ENCODE assay signal across 16 cellular contexts in the genomic region with DNA sequence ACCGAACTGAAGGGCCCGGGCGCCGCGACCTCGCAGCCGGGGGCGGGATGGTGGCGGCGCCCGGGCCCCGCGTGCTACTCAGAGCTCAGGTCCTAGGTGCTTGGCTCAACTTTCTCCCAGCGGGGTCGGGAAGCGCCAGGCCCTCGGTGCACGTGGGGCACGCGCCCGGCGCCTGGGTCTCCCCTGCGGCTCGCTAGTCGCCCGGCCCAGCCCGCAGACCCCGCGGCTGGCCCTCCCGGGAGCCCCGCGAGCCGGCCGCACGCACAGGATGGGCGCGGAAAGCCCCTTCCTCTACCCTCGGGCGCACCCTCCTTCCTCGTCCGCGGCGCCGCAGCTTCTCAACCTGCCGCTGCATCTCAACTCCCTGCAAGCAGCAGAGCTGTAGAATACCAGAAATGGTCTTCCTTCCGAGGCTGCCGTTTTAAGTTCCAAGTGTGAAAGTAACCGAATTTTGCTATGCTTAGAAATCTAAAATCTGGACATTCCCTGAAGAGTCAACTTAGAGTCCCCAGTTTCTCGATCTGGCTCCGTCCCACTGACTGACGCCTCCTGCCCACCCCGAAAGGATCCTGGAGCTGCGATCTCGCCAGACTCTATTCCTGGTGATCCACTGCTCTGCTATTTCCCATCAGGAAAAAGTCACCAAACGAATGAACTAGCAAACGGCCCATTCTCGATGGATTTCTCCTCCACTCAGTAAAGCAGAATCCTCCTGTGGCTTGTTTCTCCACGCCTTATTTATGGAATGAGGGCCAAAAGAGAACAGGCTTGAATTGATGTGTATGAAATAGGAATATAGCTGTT. TPM values are rescaled to one million over a fixed set of nuclear protein-coding genes. Genes with fewer than 3 reads are reported as not detected.
DNase-seq lines count a peak whose midpoint lies in the region; ATAC-seq and TF ChIP-seq lines count a peak whose summit lies in the region.
"Had no signal": no experiment of that assay in that cellular context is flagged by ENCODE, and none has a peak within 500 bp of the region (broad histone marks: within the 10 kb centered on the region; RNA-seq: fewer than 3 reads in every experiment).

No MANE protein-coding gene starts in this region.

- H3K27me3 Mint-ChIP-seq in T-helper 17 cell: peaks cover 36% of the 10 kb centered on the region
- H3K27me3 Mint-ChIP-seq in endodermal cell (ENCODE audit: insufficient read depth): peaks cover 58% of the 10 kb centered on the region
- H3K27me3 Mint-ChIP-seq in neural crest cell (ENCODE audit: low read depth): peaks cover 74% of the 10 kb centered on the region

- in situ Hi-C loops in GM13977 (cut with MboI; ENCODE audit: low pct_unique_long_range_greater_than_20kb, low sequenced_read_pairs, unreplicated experiment): loop anchor here (25.0 kb wide), 1 partner anchor 279 kb away; a partner anchor contains a TSS

- TF ChIP-seq CTCF in GM13977 (IDR thresholded peaks at IDR 0.05; ENCODE audit: extremely low read depth, insufficient read depth, missing control alignments) (no peak), endodermal cell (conservative IDR thresholded peaks at IDR 0.05) (no peak), neural crest cell (conservative IDR thresholded peaks at IDR 0.05) (no peak), WERI-Rb-1 (IDR thresholded peaks at IDR 0.05; ENCODE audit: low read depth, low read length) (no peak)

- H3K27ac ChIP-seq in endodermal cell (ENCODE audit: low read depth, low read length): no peak overlapping the region
- no peak overlapping the region for H3K27ac ChIP-seq in WERI-Rb-1

- H3K36me3 Mint-ChIP-seq in T-helper 17 cell (ENCODE audit: low read depth) (peaks cover 4% of the 10 kb centered on the region), endodermal cell (ENCODE audit: low read depth) (peaks cover 11% of the 10 kb centered on the region), neural crest cell (ENCODE audit: low read depth) (peaks cover 17% of the 10 kb centered on the region)

- WGBS in endodermal cell (ENCODE audit: insufficient coverage in 1 of 2, insufficient read length in 1 of 2), 2 experiments: 2% methylated on average over 11 to 57 of the region's 58 CpGs

- H3K36me3 ChIP-seq in endodermal cell (ENCODE audit: control insufficient read depth, insufficient read depth, low read length): peaks cover 33% of the 10 kb centered on the region
- peaks cover 6% of the 10 kb centered on the region; the same call in 1 of the 2 replicates for H3K36me3 ChIP-seq in WERI-Rb-1

- H3K4me3 Mint-ChIP-seq in T-helper 17 cell (peak overlapping the region; percentile 41), endodermal cell (peak overlapping the region; percentile 48), neural crest cell (peak overlapping the region; percentile 21)

- peaks cover 13% of the 10 kb centered on the region for H3K4me1 Mint-ChIP-seq in T-helper 17 cell
- peaks cover 8% of the 10 kb centered on the region for H3K4me1 Mint-ChIP-seq in endodermal cell
- H3K4me1 Mint-ChIP-seq in neural crest cell: peaks cover 8% of the 10 kb centered on the region

- H3K27me3 ChIP-seq in endodermal cell (ENCODE audit: control insufficient read depth, insufficient read depth, low read length, poor library complexity, severe bottlenecking): peaks cover 77% of the 10 kb centered on the region
- H3K27me3 ChIP-seq in WERI-Rb-1 (ENCODE audit: insufficient read depth, low read depth, severe bottlenecking): no peaks in the 10 kb centered on the region

- H3K4me3 ChIP-seq in endodermal cell (ENCODE audit: low read length) (peak overlapping the region; percentile 46), WERI-Rb-1 (ENCODE audit: low read depth, low read length) (no peak overlapping the region)

- H3K9me3 Mint-ChIP-seq in endodermal cell (no peaks in the 10 kb centered on the region), neural crest cell (no peaks in the 10 kb centered on the region)

- ATAC-seq in T-helper 17 cell: peak; percentile 25
- ATAC-seq in HG03439 (IDR thresholded peaks at IDR 0.05; ENCODE audit: unreplicated experiment): no peak
- no peak for ATAC-seq in HG03097 (IDR thresholded peaks at IDR 0.05; ENCODE audit: low FRiP score, unreplicated experiment)

- H3K27ac Mint-ChIP-seq in T-helper 17 cell (no peak overlapping the region), endodermal cell (no peak overlapping the region), neural crest cell (ENCODE audit: unreplicated experiment) (no peak overlapping the region)

- DNase-seq in GM13977 (ENCODE audit: low spot score) (peak; percentile 46), T-helper 17 cell (no peak), endodermal cell (peak; percentile 81), neural crest cell (ENCODE audit: low read depth, low spot score) (no peak), WERI-Rb-1 (no peak), superior temporal gyrus (ENCODE audit: extremely low spot score) (no peak)
- DNase-seq: activated CD4-positive, alpha-beta T cell treated with anti-CD3 and anti-CD28 coated beads for 4 hours; COR-L47; NCI-H510A treated with DMSO at 0.1 percent for 48 hours; nucleus accumbens; stimulated activated naive CD4-positive, alpha-beta T cell treated with Interleukin-2 at 50 U/mL for 16 hours had no signal

- no peak overlapping the region for H3K9ac ChIP-seq in endodermal cell (ENCODE audit: extremely low read depth, low read length, poor library complexity, severe bottlenecking)

- H3K9me3 ChIP-seq in T-helper 17 cell (ENCODE audit: control insufficient read depth, low read length, poor library complexity, severe bottlenecking): peaks cover 6% of the 10 kb centered on the region
- H3K9me3 ChIP-seq in endodermal cell (ENCODE audit: control insufficient read depth, low read length): no peaks in the 10 kb centered on the region
- H3K9me3 ChIP-seq in WERI-Rb-1 (ENCODE audit: severe bottlenecking): no peaks in the 10 kb centered on the region

- H3K4me1 ChIP-seq in endodermal cell (ENCODE audit: control insufficient read depth, insufficient read depth, low read length): no peaks in the 10 kb centered on the region

RNA-seq across cellular contexts. Expression of a gene that starts 5.6 kb away (rescaled TPM):
- not detected for total RNA-seq in T-helper 17 cell
- total RNA-seq in endodermal cell: not detected
- not detected for polyA plus RNA-seq in endodermal cell (2013, experiment 1 of 2)
- polyA plus RNA-seq in endodermal cell (2013, experiment 2 of 2): not detected
- not detected in 2 replicates for total RNA-seq in neural crest cell
- total RNA-seq: aorta had no signal
- polyA plus RNA-seq: aorta, esophagus, keratinocyte had no signal

Comparison
In these comparisons a context has a peak if more than half of its experiments do, and no peak if none do; other contexts are left out.
1. DNase-seq: peak in GM13977 (single experiment) and endodermal cell (single experiment); none in T-helper 17 cell (0 of 3), neural crest cell (single experiment), WERI-Rb-1 (single experiment) and superior temporal gyrus (single experiment).
2. Peak in every context shown above with its lines, with median percentiles within 50 percentile points of each other: H3K4me3 Mint-ChIP-seq.